In the genomic region with DNA sequence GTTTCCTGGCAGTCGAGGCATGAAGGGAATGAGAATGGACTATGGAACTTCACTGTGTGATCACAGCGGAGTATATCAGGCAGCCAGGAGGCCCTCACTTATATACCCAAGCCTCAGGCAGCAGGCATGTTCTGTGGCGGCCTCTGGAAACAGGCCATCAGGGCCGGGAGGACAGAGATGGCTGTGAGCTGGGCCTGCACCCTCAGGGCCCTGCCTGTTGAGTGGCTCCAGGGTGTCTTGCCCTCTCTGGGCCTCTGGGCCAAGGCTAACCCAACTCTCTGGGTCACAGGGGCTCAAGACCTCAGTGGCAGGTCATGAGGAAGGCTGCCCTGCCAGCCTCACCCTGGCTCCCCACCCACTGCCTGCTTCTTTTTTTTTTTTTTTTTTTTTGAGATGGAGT, we compare ENCODE assay signal across 3 cellular contexts.
TF ChIP-seq lines count a peak whose summit lies in the region.

No MANE protein-coding gene starts in this region.

TF ChIP-seq in HepG2, 621 proteins besides CTCF, POLR2A, EP300 and RAD21 (continues in another document):
- TF ChIP-seq RARA (CRISPR knock-in tag; IDR thresholded peaks at IDR 0.05) (no peak), HIVEP1 (CRISPR knock-in tag; IDR thresholded peaks at IDR 0.05) (no peak), ZNF574 (CRISPR knock-in tag; IDR thresholded peaks at IDR 0.05) (0 out of 2 replicates have a peak, but pooled peaks have one; percentile 17), MED1 (CRISPR knock-in tag; IDR thresholded peaks at IDR 0.05) (no peak), PBX2 (CRISPR knock-in tag; IDR thresholded peaks at IDR 0.05) (0 out of 2 replicates have a peak, but pooled peaks have one; percentile 23), BHLHE40 (IDR thresholded peaks at IDR 0.05; ENCODE audit: low read length) (no peak), ZBTB1 (CRISPR knock-in tag; IDR thresholded peaks at IDR 0.05; ENCODE audit: borderline replicate concordance) (no peak), ZBTB3 (CRISPR knock-in tag; IDR thresholded peaks at IDR 0.05; ENCODE audit: borderline replicate concordance, low read depth) (no peak)
- TF ChIP-seq, protein P1, sequence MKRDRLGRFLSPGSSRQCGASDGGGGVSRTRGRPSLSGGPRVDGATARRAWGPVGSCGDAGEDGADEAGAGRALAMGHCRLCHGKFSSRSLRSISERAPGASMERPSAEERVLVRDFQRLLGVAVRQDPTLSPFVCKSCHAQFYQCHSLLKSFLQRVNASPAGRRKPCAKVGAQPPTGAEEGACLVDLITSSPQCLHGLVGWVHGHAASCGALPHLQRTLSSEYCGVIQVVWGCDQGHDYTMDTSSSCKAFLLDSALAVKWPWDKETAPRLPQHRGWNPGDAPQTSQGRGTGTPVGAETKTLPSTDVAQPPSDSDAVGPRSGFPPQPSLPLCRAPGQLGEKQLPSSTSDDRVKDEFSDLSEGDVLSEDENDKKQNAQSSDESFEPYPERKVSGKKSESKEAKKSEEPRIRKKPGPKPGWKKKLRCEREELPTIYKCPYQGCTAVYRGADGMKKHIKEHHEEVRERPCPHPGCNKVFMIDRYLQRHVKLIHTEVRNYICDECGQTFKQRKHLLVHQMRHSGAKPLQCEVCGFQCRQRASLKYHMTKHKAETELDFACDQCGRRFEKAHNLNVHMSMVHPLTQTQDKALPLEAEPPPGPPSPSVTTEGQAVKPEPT (CRISPR knock-in tag; IDR thresholded peaks at IDR 0.05; ENCODE audit: low read depth) = no peak

TF ChIP-seq in HEK293, 187 proteins besides CTCF, POLR2A, EP300 and RAD21:
- TF ChIP-seq ZBTB21 (tag by site-specific recombination; IDR thresholded peaks at IDR 0.05) (no peak), ZNF335 (tag by site-specific recombination; conservative IDR thresholded peaks at IDR 0.05) (0 out of 2 replicates have a peak, but pooled peaks have one; percentile 16), ZNF585B (tag by site-specific recombination; IDR thresholded peaks at IDR 0.05) (peak; percentile 25; the same call in 1 of the 2 replicates)

TF ChIP-seq in H1, 55 proteins besides CTCF, POLR2A, EP300 and RAD21:
- TF ChIP-seq SIN3A (conservative IDR thresholded peaks at IDR 0.05 in 1 of 2, IDR thresholded peaks at IDR 0.05 in 1 of 2; ENCODE audit: low read depth in 1 of 2, low read length in 2 of 2) (no peak), BRCA1 (IDR thresholded peaks at IDR 0.05; ENCODE audit: low read depth, low read length) (no peak), JUN (IDR thresholded peaks at IDR 0.05; ENCODE audit: low read depth, low read length) (no peak), SRF (IDR thresholded peaks at IDR 0.05; ENCODE audit: low read depth, low read length) (no peak), RFX5 (IDR thresholded peaks at IDR 0.05; ENCODE audit: borderline replicate concordance, low read depth, low read length) (no peak), EZH2 (IDR thresholded peaks at IDR 0.05; ENCODE audit: low read depth, low read length, severe bottlenecking) (no peak), TAF7 (optimal IDR thresholded peaks at IDR 0.05; ENCODE audit: borderline replicate concordance, low read depth, low read length) (no peak), JUND (IDR thresholded peaks at IDR 0.05; ENCODE audit: low read length) (no peak), ATF3 (IDR thresholded peaks at IDR 0.05; ENCODE audit: insufficient read depth, low read depth, low read length) (no peak)
- TF ChIP-seq, protein P2, sequence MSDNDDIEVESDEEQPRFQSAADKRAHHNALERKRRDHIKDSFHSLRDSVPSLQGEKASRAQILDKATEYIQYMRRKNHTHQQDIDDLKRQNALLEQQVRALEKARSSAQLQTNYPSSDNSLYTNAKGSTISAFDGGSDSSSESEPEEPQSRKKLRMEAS (IDR thresholded peaks at IDR 0.05) = no peak
